Comparison of ENCODE assay signal across 25 cellular contexts in genomic region chr6:66664112-66664511, GRCh38.
"Had no signal": no experiment of that assay in that cellular context is flagged by ENCODE, and none has a peak within 500 bp of the region (broad histone marks: within the 10 kb centered on the region; RNA-seq: fewer than 3 reads in every experiment).

No MANE protein-coding gene starts in this region.

- ATAC-seq: mucosa of descending colon; naive thymus-derived CD4-positive, alpha-beta T cell; natural killer cell treated with Interleukin-12 subunit alpha and Interleukin-12 subunit beta and Interleukin-15 and Interleukin-18, amount 100 ng/mL, for 72 hours; pancreas; right cardiac atrium; stimulated activated effector memory CD8-positive, alpha-beta T cell treated with anti-CD3 and anti-CD28 coated beads, Interleukin-12 subunit alpha, Interleukin-12 subunit beta, amount 100 ng/mL, for 72 hours; upper lobe of right lung had no signal

- H2AFZ ChIP-seq: hepatocyte had no signal

- H3K27me3 ChIP-seq: hepatocyte, pancreas, sigmoid colon, spleen, suprapubic skin, tibial artery, upper lobe of right lung had no signal

- H3K4me2 ChIP-seq: hepatocyte had no signal

- FAIRE-seq: pancreas, urothelium cell line had no signal

- H3K36me3 ChIP-seq: left ventricle myocardium inferior, pancreas, prostate gland, sigmoid colon, spleen, suprapubic skin, thoracic aorta, tibial artery, upper lobe of right lung had no signal

- H3K9me3 ChIP-seq: left ventricle myocardium inferior, pancreas, prostate gland, sigmoid colon, spleen, suprapubic skin, thoracic aorta, tibial artery, upper lobe of right lung had no signal

- DNase-seq: islet precursor cell; left ventricle myocardium inferior; midbrain; mucosa of descending colon; naive thymus-derived CD4-positive, alpha-beta T cell; nucleus accumbens; pancreas; posterior cingulate gyrus; retina; right cardiac atrium; sigmoid colon; small intestine; spleen; stimulated activated CD4-positive, alpha-beta T cell treated with anti-CD3 and anti-CD28 coated beads, Interleukin-4, amount 100 ng/mL, for 24 hours; stimulated activated naive CD4-positive, alpha-beta T cell; tibial artery; trophoblast cell; upper lobe of right lung had no signal

- H3K4me3 ChIP-seq: hepatocyte, left ventricle myocardium inferior, mucosa of descending colon, pancreas, prostate gland, sigmoid colon, spleen, suprapubic skin, thoracic aorta, tibial artery, upper lobe of right lung had no signal

- H3K4me1 ChIP-seq: left ventricle myocardium inferior, pancreas, prostate gland, sigmoid colon, spleen, suprapubic skin, tibial artery, upper lobe of right lung had no signal

- H3K27ac ChIP-seq: hepatocyte, left ventricle myocardium inferior, pancreas, prostate gland, sigmoid colon, spleen, suprapubic skin, thoracic aorta, tibial artery, upper lobe of right lung had no signal

- H3K79me2 ChIP-seq: hepatocyte had no signal
